18 cellular contexts compared by ENCODE assay signal in genomic region chr1:156416993-156417699, GRCh38. TPM values are rescaled to one million over a fixed set of nuclear protein-coding genes. Genes with fewer than 3 reads are reported as not detected.
A peak's percentile ranks its signal among the peaks of the same experiment; 100 is the strongest.
DNase-seq lines count a peak whose midpoint lies in the region; ATAC-seq and TF ChIP-seq lines count a peak whose summit lies in the region.
"Had no signal": no experiment of that assay in that cellular context is flagged by ENCODE, and none has a peak within 500 bp of the region (broad histone marks: within the 10 kb centered on the region; RNA-seq: fewer than 3 reads in every experiment).

No MANE protein-coding gene starts in this region.

- no peaks in the 10 kb centered on the region for H3K36me3 ChIP-seq in heart right ventricle
- H3K36me3 ChIP-seq: BLaER1 had no signal

- in situ Hi-C loops in G401 (cut with HindIII; ENCODE audit: low sequenced_read_pairs), result no loop called here

- H3K9me3 ChIP-seq in heart right ventricle, result no peaks in the 10 kb centered on the region
- H3K9me3 ChIP-seq: Caco-2 had no signal

- intact Hi-C loops in heart right ventricle (cut with DNase I), result loop anchor here in 1 of 10 donors (5.0 kb wide), 1 partner anchor 570 kb away; no protein-coding TSS in a partner anchor

- no peak overlapping the region for H3K4me3 Mint-ChIP-seq in natural killer cell treated with Interleukin-12 subunit alpha and Interleukin-12 subunit beta and Interleukin-15 and Interleukin-18, amount 100 ng/mL, for 72 hours

- no peak overlapping the region for H3K27ac Mint-ChIP-seq in natural killer cell treated with Interleukin-12 subunit alpha and Interleukin-12 subunit beta and Interleukin-15 and Interleukin-18, amount 100 ng/mL, for 72 hours
- H3K27ac Mint-ChIP-seq: CD8-positive, alpha-beta memory T cell had no signal

- H3K27me3 Mint-ChIP-seq in natural killer cell treated with Interleukin-12 subunit alpha and Interleukin-12 subunit beta and Interleukin-15 and Interleukin-18, amount 100 ng/mL, for 72 hours, result peaks cover 24 to 43% of the 10 kb centered on the region in 2 donors

- H3K4me1 ChIP-seq in heart right ventricle, result peaks cover 9 to 27% (median 21%) of the 10 kb centered on the region in 9 donors
- H3K4me1 ChIP-seq: BLaER1 had no signal

- H3K9me3 Mint-ChIP-seq in natural killer cell treated with Interleukin-12 subunit alpha and Interleukin-12 subunit beta and Interleukin-15 and Interleukin-18, amount 100 ng/mL, for 72 hours, result no peaks in the 10 kb centered on the region
- H3K9me3 Mint-ChIP-seq: CD8-positive, alpha-beta memory T cell had no signal

- no peak for ATAC-seq in HG03354 (IDR thresholded peaks at IDR 0.05; ENCODE audit: poor library complexity, severe bottlenecking, unreplicated experiment)
- no peak for ATAC-seq in natural killer cell treated with Interleukin-12 subunit alpha and Interleukin-12 subunit beta and Interleukin-15 and Interleukin-18, amount 100 ng/mL, for 72 hours
- ATAC-seq in GM18519 (IDR thresholded peaks at IDR 0.05; ENCODE audit: low FRiP score, unreplicated experiment), result no peak
- no peak for ATAC-seq in heart right ventricle

- TF ChIP-seq CTCF in heart right ventricle (IDR thresholded peaks at IDR 0.05), result no peak

- H3K36me3 Mint-ChIP-seq in natural killer cell treated with Interleukin-12 subunit alpha and Interleukin-12 subunit beta and Interleukin-15 and Interleukin-18, amount 100 ng/mL, for 72 hours, result no peaks in the 10 kb centered on the region

- H3K4me3 ChIP-seq in heart right ventricle, result no peak overlapping the region
- H3K4me3 ChIP-seq: BLaER1 had no signal

- 64 to 68% methylated on average over 4 of the region's 4 CpGs for WGBS in heart right ventricle, 2 donors

- DNase-seq in G401 (ENCODE audit: low spot score) (peak; percentile 66), heart right ventricle (no peak)
- DNase-seq in natural killer cell treated with Interleukin-12 subunit alpha and Interleukin-12 subunit beta and Interleukin-15 and Interleukin-18, amount 100 ng/mL, for 72 hours (ENCODE audit: low spot score), result no peak
- DNase-seq: 8988T; AML-193; Caco-2; CD8-positive, alpha-beta memory T cell; DND-41; GF-D8; HCEC 1CT; IMR-90 had no signal

- H3K4me1 Mint-ChIP-seq in natural killer cell treated with Interleukin-12 subunit alpha and Interleukin-12 subunit beta and Interleukin-15 and Interleukin-18, amount 100 ng/mL, for 72 hours (ENCODE audit: low read depth in 2 of 2), result peaks cover 23 to 32% of the 10 kb centered on the region in 2 donors

- H3K27ac ChIP-seq in angular gyrus (ENCODE audit: low read depth, low read length) (peak overlapping the region; percentile 83), cingulate gyrus (ENCODE audit: low read depth, low read length) (peak overlapping the region; percentile 74), layer of hippocampus (ENCODE audit: low read depth, low read length) (peak overlapping the region; percentile 65), heart right ventricle (no peak overlapping the region)
- H3K27ac ChIP-seq: BLaER1, HL-60 had no signal

- H3K27me3 ChIP-seq in layer of hippocampus (ENCODE audit: control insufficient read depth, insufficient read depth, low read length) (peaks cover 2% of the 10 kb centered on the region), heart right ventricle (peaks cover 26 to 99% (median 91%) of the 10 kb centered on the region in 7 donors)

RNA-seq across cellular contexts. Expression of gene RHBG, which starts 48.1 kb away (rescaled TPM):
- total RNA-seq in G401 (2014; rRNA removed; shearing (Covaris generic)), result 0.06 and 3.5 TPM in 2 replicates
- total RNA-seq in natural killer cell treated with Interleukin-12 subunit alpha and Interleukin-12 subunit beta and Interleukin-15 and Interleukin-18, amount 100 ng/mL, for 72 hours, result not detected
- total RNA-seq in heart right ventricle, result not detected
- not detected for polyA plus RNA-seq in heart right ventricle
- total RNA-seq: CD8-positive, alpha-beta memory T cell; IMR-90 had no signal
- polyA plus RNA-seq: CD8-positive, alpha-beta memory T cell; IMR-90 had no signal

Comparison
In these comparisons a context has a peak if more than half of its experiments do, and no peak if none do; other contexts are left out.
1. H3K27ac ChIP-seq: peak in angular gyrus (single experiment), cingulate gyrus (single experiment) and layer of hippocampus (single experiment); none in heart right ventricle (0 of 10).